1 cellular context compared by ENCODE assay signal in the genomic region with DNA sequence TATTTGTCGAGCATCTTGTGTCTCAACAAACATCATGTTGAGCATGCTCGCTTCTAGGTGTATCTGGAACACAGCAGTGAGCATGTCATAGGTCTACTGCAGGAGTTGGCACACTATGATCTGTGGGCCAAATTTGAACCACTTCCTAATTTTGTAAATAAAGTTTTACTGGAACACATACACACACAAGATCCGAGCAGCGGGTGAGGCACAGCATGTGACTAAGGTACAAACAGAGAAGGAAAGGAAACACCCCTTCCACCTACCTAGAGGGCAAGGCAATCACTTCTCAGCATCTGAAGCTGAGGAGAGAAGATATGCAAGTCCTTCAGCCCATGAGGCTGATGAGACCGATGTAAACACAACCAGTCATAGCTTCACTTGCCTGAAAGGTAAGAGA.
TF ChIP-seq lines count a peak whose summit lies in the region.

No MANE protein-coding gene starts in this region.

TF ChIP-seq in K562, 482 proteins besides CTCF, POLR2A, EP300 and RAD21 (continued from another document):
- TF ChIP-seq, protein P1, sequence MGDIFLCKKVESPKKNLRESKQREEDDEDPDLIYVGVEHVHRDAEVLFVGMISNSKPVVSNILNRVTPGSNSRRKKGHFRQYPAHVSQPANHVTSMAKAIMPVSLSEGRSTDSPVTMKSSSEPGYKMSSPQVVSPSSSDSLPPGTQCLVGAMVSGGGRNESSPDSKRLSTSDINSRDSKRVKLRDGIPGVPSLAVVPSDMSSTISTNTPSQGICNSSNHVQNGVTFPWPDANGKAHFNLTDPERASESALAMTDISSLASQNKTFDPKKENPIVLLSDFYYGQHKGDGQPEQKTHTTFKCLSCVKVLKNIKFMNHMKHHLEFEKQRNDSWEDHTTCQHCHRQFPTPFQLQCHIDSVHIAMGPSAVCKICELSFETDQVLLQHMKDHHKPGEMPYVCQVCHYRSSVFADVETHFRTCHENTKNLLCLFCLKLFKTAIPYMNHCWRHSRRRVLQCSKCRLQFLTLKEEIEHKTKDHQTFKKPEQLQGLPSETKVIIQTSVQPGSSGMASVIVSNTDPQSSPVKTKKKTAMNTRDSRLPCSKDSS (IDR thresholded peaks at IDR 0.05; ENCODE audit: low read depth, partially characterized antibody): no peak
- TF ChIP-seq ZBTB40 (IDR thresholded peaks at IDR 0.05) (0 out of 2 replicates have a peak, but pooled peaks have one; percentile 46), ZBTB40 (CRISPR knock-in tag; IDR thresholded peaks at IDR 0.05) (no peak)
